Comparison of ENCODE assay signal across 10 cellular contexts in the genomic region with DNA sequence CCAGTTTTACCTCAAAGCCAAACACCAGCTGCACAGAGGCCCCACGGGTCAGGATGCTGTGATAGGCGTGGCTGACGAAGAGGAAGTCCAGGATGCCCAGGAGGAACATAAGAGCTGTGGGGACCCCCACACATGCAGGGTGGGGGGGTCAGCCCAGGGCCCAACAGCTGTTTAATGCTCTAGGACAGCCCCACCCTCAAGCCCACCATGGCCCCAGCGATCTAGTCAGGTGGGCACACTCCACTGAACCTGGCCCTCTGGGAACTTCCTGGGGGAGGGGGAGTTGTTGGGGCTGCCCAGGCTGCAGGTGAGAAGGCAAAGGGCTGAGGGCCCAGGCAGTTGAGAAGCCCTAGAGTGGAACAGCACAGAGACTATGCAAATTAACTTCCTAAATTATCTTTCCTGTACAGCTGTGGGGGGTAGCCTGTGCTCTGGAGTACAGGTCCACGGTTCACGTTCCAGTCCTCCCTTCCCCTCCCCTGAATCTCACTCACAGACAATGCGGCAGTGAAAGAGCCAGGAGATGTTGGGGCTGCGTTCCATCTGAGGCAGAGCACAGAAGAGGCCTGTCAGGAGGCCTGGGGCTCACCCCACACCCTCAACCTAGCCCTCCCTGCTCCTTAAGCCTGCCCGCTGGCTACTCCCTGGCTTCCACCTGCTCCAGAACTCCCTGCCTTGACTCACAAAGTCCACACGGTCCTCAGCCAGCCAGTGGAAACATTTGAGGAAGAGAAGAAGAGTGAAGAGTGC. TPM values are rescaled to one million over a fixed set of nuclear protein-coding genes. Genes with fewer than 3 reads are reported as not detected.
A peak's percentile ranks its signal among the peaks of the same experiment; 100 is the strongest.
DNase-seq lines count a peak whose midpoint lies in the region; ATAC-seq and TF ChIP-seq lines count a peak whose summit lies in the region.
"Had no signal": no experiment of that assay in that cellular context is flagged by ENCODE, and none has a peak within 500 bp of the region (broad histone marks: within the 10 kb centered on the region; RNA-seq: fewer than 3 reads in every experiment).

No MANE protein-coding gene starts in this region.

- DNase-seq in OCI-LY7 (ENCODE audit: low spot score) (peak; percentile 98), left colon (peak; percentile 33 to 40), SHP77 treated with DMSO at 0.1 percent for 48 hours (lab: John Stamatoyannopoulos, UW) (no peak), NCI-H2196 (lab: John Stamatoyannopoulos, UW; ENCODE audit: unreplicated experiment) (no peak), kidney tubule cell (ENCODE audit: low spot score) (no peak), H7 (no peak)
- DNase-seq: cerebellar nuclear complex, NCI-H524 had no signal

- peak overlapping the region; percentile 98 for H3K4me3 ChIP-seq in OCI-LY7 (ENCODE audit: low read depth, low read length, poor library complexity, severe bottlenecking)
- H3K4me3 ChIP-seq in H7 (ENCODE audit: insufficient read depth, low read depth, low read length): no peak overlapping the region

- H4K20me1 ChIP-seq in OCI-LY7 (ENCODE audit: insufficient read depth, low read length): no peaks in the 10 kb centered on the region

- intact Hi-C loops in OCI-LY7 (cut with micrococcal nuclease; ENCODE audit: unreplicated experiment): loop anchor here (1.0 to 5.0 kb wide), 5 partner anchors 10 to 280 kb away; a partner anchor contains a TSS
- intact Hi-C loops in left colon (cut with DNase I, micrococcal nuclease): no loop called here

- peaks cover 56% of the 10 kb centered on the region for H3K4me1 ChIP-seq in OCI-LY7 (ENCODE audit: insufficient read depth, low read length, poor library complexity, severe bottlenecking)

- H2AFZ ChIP-seq in OCI-LY7 (ENCODE audit: low read length): no peak overlapping the region

- H3K79me2 ChIP-seq in OCI-LY7 (ENCODE audit: insufficient read depth, low read depth, low read length): peaks cover 56% of the 10 kb centered on the region

- H3K9me2 ChIP-seq in OCI-LY7 (ENCODE audit: insufficient read depth, low read length): no peaks in the 10 kb centered on the region

- POLR2A ChIA-PET in OCI-LY7 (lab: Charles Lee): interaction anchor here (0.6 to 6.1 kb wide), 10 partner anchors 11 to 62 kb away, joined by 3 to 47 read pairs (median 5); a partner anchor contains a TSS

- H3K27ac ChIP-seq in 22Rv1 (peak overlapping the region; percentile 98), OCI-LY7 (ENCODE audit: low read depth, low read length, poor library complexity, severe bottlenecking) (peak overlapping the region; percentile 98)

- no TSS peak for BruUV-seq in OCI-LY7 (replicated peaks; lab: Mats Ljungman, UMichigan)

- H3K4me2 ChIP-seq in OCI-LY7 (ENCODE audit: low read length): peak overlapping the region; percentile 99

- TF ChIP-seq CTCF in 22Rv1 (IDR thresholded peaks at IDR 0.05) (no peak), OCI-LY7 (conservative IDR thresholded peaks at IDR 0.05; ENCODE audit: low read length) (no peak)

- no peaks in the 10 kb centered on the region for H3K9me3 ChIP-seq in OCI-LY7 (ENCODE audit: low read length)

- no peaks in the 10 kb centered on the region for H3K27me3 ChIP-seq in H7 (ENCODE audit: control insufficient read depth, insufficient read depth, low read length)

- ATAC-seq in GM19025 (IDR thresholded peaks at IDR 0.05; ENCODE audit: low read depth, unreplicated experiment): peak; percentile 29
- no peak for ATAC-seq in left colon

- H3K36me3 ChIP-seq in OCI-LY7 (ENCODE audit: insufficient read depth, low read length) (peaks cover 66% of the 10 kb centered on the region), H7 (replicated peaks; ENCODE audit: control insufficient read depth, insufficient read depth, low read length) (peaks cover 34% of the 10 kb centered on the region)

- CTCF ChIA-PET in OCI-LY7 (lab: Charles Lee; ENCODE audit: unreplicated experiment): interaction anchor here (0.9 kb wide), 1 partner anchor 283 kb away, joined by 5 read pairs; no protein-coding TSS in a partner anchor

RNA-seq across cellular contexts. Expression of a gene that starts 1.9 kb away (rescaled TPM):
- total RNA-seq in OCI-LY7 (2014; rRNA removed; shearing (Covaris generic)): 102 and 134 TPM in 2 replicates
- 310 and 320 TPM in 2 replicates for total RNA-seq in OCI-LY7 (2022)
- total RNA-seq in left colon: 10 to 100 TPM; 64.5 to 70.4 TPM
- 11.5 and 21.9 TPM in 2 replicates for total RNA-seq in H7 (2014; rRNA removed; shearing (Covaris generic))

RNA-seq across cellular contexts. Expression of a gene that starts 10.3 kb away (rescaled TPM):
- total RNA-seq in OCI-LY7 (2014; rRNA removed; shearing (Covaris generic)): 81.6 and 83.2 TPM in 2 replicates
- 65.2 and 67.2 TPM in 2 replicates for total RNA-seq in OCI-LY7 (2022)
- 10 to 100 TPM; 47.0 to 54.5 TPM for total RNA-seq in left colon
- 89.9 and 93.3 TPM in 2 replicates for total RNA-seq in H7 (2014; rRNA removed; shearing (Covaris generic))

RNA-seq across cellular contexts. Expression of a gene that starts 10.5 kb away (rescaled TPM):
- 1,573 and 1,628 TPM in 2 replicates for total RNA-seq in OCI-LY7 (2014; rRNA removed; shearing (Covaris generic))
- total RNA-seq in OCI-LY7 (2022) (1,401 and 1,406 TPM in 2 replicates), left colon (100 to 1,000 TPM; 701 to 737 TPM)
- total RNA-seq in H7 (2014; rRNA removed; shearing (Covaris generic)): 779 and 1,014 TPM in 2 replicates

RNA-seq across cellular contexts. Expression of a gene that starts 14.9 kb away (rescaled TPM):
- 29.9 and 32.4 TPM in 2 replicates for total RNA-seq in OCI-LY7 (2014; rRNA removed; shearing (Covaris generic))
- 10.7 and 11.5 TPM in 2 replicates for total RNA-seq in OCI-LY7 (2022)
- 1 to 10 TPM; 7.3 to 9.7 TPM for total RNA-seq in left colon
- 14.1 and 22.5 TPM in 2 replicates for total RNA-seq in H7 (2014; rRNA removed; shearing (Covaris generic))

RNA-seq across cellular contexts. Expression of a gene that starts 20.7 kb away (rescaled TPM):
- 25.8 and 30.1 TPM in 2 replicates for total RNA-seq in OCI-LY7 (2014; rRNA removed; shearing (Covaris generic))
- total RNA-seq in OCI-LY7 (2022): 46.7 and 54.1 TPM in 2 replicates
- 10 to 100 TPM; 24.6 to 36.0 TPM for total RNA-seq in left colon
- total RNA-seq in H7 (2014; rRNA removed; shearing (Covaris generic)): 31.9 and 45.2 TPM in 2 replicates

Comparison
In these comparisons a context has a peak if more than half of its experiments do, and no peak if none do; other contexts are left out.
1. DNase-seq: peak in OCI-LY7 (single experiment) and left colon (2 of 2); none in SHP77 treated with DMSO at 0.1 percent for 48 hours (single experiment), NCI-H2196 (single experiment), kidney tubule cell (single experiment) and H7 (single experiment).